16 cellular contexts compared by ENCODE assay signal in genomic region chr14:79658224-79658623, GRCh38.
"Had no signal": no experiment of that assay in that cellular context is flagged by ENCODE, and none has a peak within 500 bp of the region (broad histone marks: within the 10 kb centered on the region; RNA-seq: fewer than 3 reads in every experiment).

No MANE protein-coding gene starts in this region.

- ATAC-seq: activated naive CD4-positive, alpha-beta T cell treated with anti-CD3 and anti-CD28 coated beads, Interleukin-2, amount 50 U/mL, for 72 hours; lower lobe of right lung; mucosa of descending colon; right lobe of liver had no signal

- DNase-seq: activated CD4-positive, alpha-beta T cell treated with anti-CD3 and anti-CD28 coated beads, Interleukin-2, amount 50 U/mL, for 1 hour; activated CD4-positive, CD25-positive, alpha-beta regulatory T cell treated with anti-CD3 and anti-CD28 coated beads, Interleukin-2, amount 50 U/mL, for 72 hours; activated gamma-delta T cell treated with Interleukin-2 at 50 U/mL for 16 hours; activated T-cell treated with anti-CD3 and anti-CD28 coated beads, Interleukin-2, amount 50 U/mL, for 1 hour; aorta; effector CD4-positive, alpha-beta T cell; erythroblast; kidney; lower lobe of right lung; mesendoderm; mucosa of descending colon; right lobe of liver; stimulated activated CD4-positive, alpha-beta T cell treated with anti-CD3 and anti-CD28 coated beads, Interleukin-1b, Interleukin-23, amount 100 ng/mL, for 48 hours; tibial artery; WERI-Rb-1 had no signal
